13 cellular contexts compared by ENCODE assay signal in genomic region chr1:18062180-18062579, GRCh38. TPM values are rescaled to one million over a fixed set of nuclear protein-coding genes. Genes with fewer than 3 reads are reported as not detected.
"Had no signal": no experiment of that assay in that cellular context is flagged by ENCODE, and none has a peak within 500 bp of the region (broad histone marks: within the 10 kb centered on the region; RNA-seq: fewer than 3 reads in every experiment).

No MANE protein-coding gene starts in this region.

- H3K27ac Mint-ChIP-seq: stimulated activated effector memory CD8-positive, alpha-beta T cell treated with anti-CD3 and anti-CD28 coated beads, Interleukin-12 subunit alpha, Interleukin-12 subunit beta, amount 100 ng/mL, for 72 hours; T-helper 2 cell treated with Interferon-gamma antibody and Interleukin-4, amounts not matched to agents 5 μg/mL and 100 μg/mL, for 36 hours had no signal

- H3K27me3 ChIP-seq: ovary had no signal

- H3K36me3 Mint-ChIP-seq: stimulated activated effector memory CD8-positive, alpha-beta T cell treated with anti-CD3 and anti-CD28 coated beads, Interleukin-12 subunit alpha, Interleukin-12 subunit beta, amount 100 ng/mL, for 72 hours had no signal

- H3K4me3 Mint-ChIP-seq: stimulated activated effector memory CD8-positive, alpha-beta T cell treated with anti-CD3 and anti-CD28 coated beads, Interleukin-12 subunit alpha, Interleukin-12 subunit beta, amount 100 ng/mL, for 72 hours; T-helper 2 cell treated with Interferon-gamma antibody and Interleukin-4, amounts not matched to agents 5 μg/mL and 100 μg/mL, for 36 hours had no signal

- H3K9me3 ChIP-seq: ovary had no signal

- H3K4me3 ChIP-seq: ovary had no signal

- DNase-seq: activated CD4-positive, alpha-beta T cell treated with anti-CD3 and anti-CD28 coated beads, Interleukin-2, amount 50 U/mL, for 4 hours; activated naive CD4-positive, alpha-beta T cell treated with anti-CD3 and anti-CD28 coated beads, Interleukin-2, amount 50 U/mL, for 16 hours; activated T-cell treated with anti-CD3 and anti-CD28 coated beads, Interleukin-2, amount 50 U/mL, for 1 hour; ovary had no signal

- ATAC-seq: activated CD4-positive, CD25-positive, alpha-beta regulatory T cell treated with anti-CD3 and anti-CD28 coated beads, Interleukin-2, amount 50 U/mL, for 24 hours; esophagus mucosa; stimulated activated effector memory CD8-positive, alpha-beta T cell treated with anti-CD3 and anti-CD28 coated beads, Interleukin-12 subunit alpha, Interleukin-12 subunit beta, amount 100 ng/mL, for 72 hours had no signal

- H3K4me1 Mint-ChIP-seq: stimulated activated effector memory CD8-positive, alpha-beta T cell treated with anti-CD3 and anti-CD28 coated beads, Interleukin-12 subunit alpha, Interleukin-12 subunit beta, amount 100 ng/mL, for 72 hours had no signal

- H3K36me3 ChIP-seq: ovary had no signal

- H3K27ac ChIP-seq: ovary had no signal

- H3K9me3 Mint-ChIP-seq: T-helper 2 cell treated with Interferon-gamma antibody and Interleukin-4, amounts not matched to agents 5 μg/mL and 100 μg/mL, for 36 hours had no signal

RNA-seq across cellular contexts. Expression of gene IGSF21, which starts 45.4 kb away (rescaled TPM):
- total RNA-seq: astrocyte, bronchial epithelial cell, chondrocyte, dermis microvascular lymphatic vessel endothelial cell, esophagus mucosa, kidney epithelial cell had no signal
